10 cellular contexts compared by ENCODE assay signal in the genomic region with DNA sequence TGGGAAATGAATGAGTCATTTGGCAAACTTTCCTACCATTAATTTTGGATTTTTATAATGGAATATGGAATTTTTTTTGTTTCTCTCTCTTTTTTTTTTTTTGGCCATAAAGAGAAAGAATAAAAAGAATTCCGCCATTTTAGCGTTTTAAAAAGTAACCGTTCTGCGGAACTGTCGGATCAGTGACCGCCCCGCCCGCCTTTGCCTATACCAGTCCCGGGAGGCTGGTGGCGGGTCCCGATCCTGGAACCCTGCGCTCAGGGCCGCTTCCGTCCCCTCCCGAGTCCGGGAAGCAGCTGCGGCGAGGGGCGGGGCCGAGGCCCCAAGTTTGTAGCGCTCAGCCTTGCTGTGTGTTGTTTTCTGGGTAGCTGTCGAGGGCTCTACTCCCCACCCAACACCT. TPM values are rescaled to one million over a fixed set of nuclear protein-coding genes. Genes with fewer than 3 reads are reported as not detected.
DNase-seq lines count a peak whose midpoint lies in the region; ATAC-seq, FAIRE-seq and TF ChIP-seq lines count a peak whose summit lies in the region.
"Had no signal": no experiment of that assay in that cellular context is flagged by ENCODE, and none has a peak within 500 bp of the region (broad histone marks: within the 10 kb centered on the region; RNA-seq: fewer than 3 reads in every experiment).

No MANE protein-coding gene starts in this region.

- ATAC-seq in GM12878 (no peak), GM21381 (IDR thresholded peaks at IDR 0.05; ENCODE audit: unreplicated experiment) (no peak)

- no peak for TF ChIP-seq EP300 in GM12878 (IDR thresholded peaks at IDR 0.05; ENCODE audit: borderline replicate concordance in 1 of 2, control insufficient read depth in 1 of 2, low read depth in 2 of 2, low read length in 2 of 2)

- H2AFZ ChIP-seq in GM12878 (ENCODE audit: control insufficient read depth, low read depth, low read length): no peak overlapping the region

- POLR2A ChIA-PET in GM12878 (lab: Charles Lee): no interaction called here

- no TSS peak for BruUV-seq in GM12878 (replicated peaks; lab: Mats Ljungman, UMichigan)

- intact Hi-C loops in GM12878 (cut with micrococcal nuclease; ENCODE audit: unreplicated experiment) (no loop called here), thyroid gland (cut with DNase I) (no loop called here)

- CTCF ChIA-PET in GM12878 (lab: Yijun Ruan, JAX): no interaction called here

- DNase-seq in activated CD8-positive, alpha-beta memory T cell treated with anti-CD3 and anti-CD28 coated beads for 24 hours: peak; percentile 56
- no peak for DNase-seq in activated CD8-positive, alpha-beta memory T cell treated with anti-CD3 and anti-CD28 coated beads, Interleukin-2, amount 50 U/mL, for 4 hours
- DNase-seq in GM12878 (ENCODE audit: low read depth, low spot score) (no peak), left kidney (ENCODE audit: low read depth, low spot score) (peak; percentile 10), thyroid gland (peak in 1 of 2 donors; percentile 6), NCI-H2081 (lab: John Stamatoyannopoulos, UW) (no peak), GM12892 (ENCODE audit: insufficient read length) (no peak)
- DNase-seq: NCI-H187 had no signal

- 21% methylated on average over 20 of the region's 22 CpGs for WGBS in GM12878 (ENCODE audit: insufficient coverage, insufficient replicate concordance, low lambda C conversion rate, missing lambda C conversion rate)
- WGBS in thyroid gland, 2 donors: 10 to 12% methylated on average over 19 to 22 of the region's 22 CpGs

- peaks cover 3 to 12% of the 10 kb centered on the region in 2 experiments; a peak in 3 of 4 replicates for H3K27me3 ChIP-seq in GM12878 (replicated peaks in 1 of 2; ENCODE audit: control insufficient read depth in 2 of 2, insufficient read depth in 2 of 2, low read length in 1 of 2)
- no peaks in the 10 kb centered on the region for H3K27me3 ChIP-seq in thyroid gland

- SMC1A ChIA-PET in GM12878 (lab: Charles Lee; ENCODE audit: uncharacterized antibody, unreplicated experiment): no interaction called here

- H3K27ac ChIP-seq in GM12878 (ENCODE audit: control insufficient read depth, insufficient read depth): no peak overlapping the region
- no peak overlapping the region for H3K27ac ChIP-seq in thyroid gland

- H3K36me3 ChIP-seq in GM12878 (ENCODE audit: control insufficient read depth in 2 of 2, insufficient read depth in 2 of 2, low read length in 1 of 2): no peaks in the 10 kb centered on the region
- H3K36me3 ChIP-seq in thyroid gland: no peaks in the 10 kb centered on the region

- H3K79me2 ChIP-seq in GM12878 (ENCODE audit: control insufficient read depth, insufficient read depth, low read length): no peaks in the 10 kb centered on the region

- peak overlapping the region; percentile 17 for H3K4me2 ChIP-seq in GM12878 (ENCODE audit: control insufficient read depth, insufficient read depth)

- peak overlapping the region; percentile 45; the same call in 1 of the 2 replicates for H3K4me3 ChIP-seq in GM12878
- peak overlapping the region in 2 of 3 donors; percentile 31 to 57 for H3K4me3 ChIP-seq in thyroid gland (replicated peaks in 1 of 3)

- H3K9me3 ChIP-seq in GM12878 (replicated peaks; ENCODE audit: control insufficient read depth, insufficient read depth, low read length) (no peaks in the 10 kb centered on the region), thyroid gland (no peaks in the 10 kb centered on the region)

- TF ChIP-seq POLR2A in GM12878 (IDR thresholded peaks at IDR 0.05; ENCODE audit: low read depth, low read length): no peak
- TF ChIP-seq POLR2A in thyroid gland (IDR thresholded peaks at IDR 0.05): no peak
- TF ChIP-seq POLR2A in GM12892 (IDR thresholded peaks at IDR 0.05; ENCODE audit: low read depth, low read length): no peak

- in situ Hi-C loops in GM12878 (cut with MboI): no loop called here

- H4K20me1 ChIP-seq in GM12878 (ENCODE audit: control insufficient read depth, insufficient read depth): no peaks in the 10 kb centered on the region

- no peak for TF ChIP-seq RAD21 in GM12878 (IDR thresholded peaks at IDR 0.05; ENCODE audit: insufficient read depth, low read depth, low read length)

- no peak overlapping the region for H3K9ac ChIP-seq in GM12878 (ENCODE audit: control insufficient read depth, insufficient read depth, low read length)

- H3K4me1 ChIP-seq in GM12878 (ENCODE audit: control insufficient read depth, insufficient read depth, low read length) (peaks cover under 1% of the 10 kb centered on the region; the same call in 1 of the 2 replicates), thyroid gland (peaks cover 11 to 12% of the 10 kb centered on the region in 2 donors)

- TF ChIP-seq CTCF in GM12878 (IDR thresholded peaks at IDR 0.05 in 2 of 3, conservative IDR thresholded peaks at IDR 0.05 in 1 of 3; ENCODE audit: control insufficient read depth in 2 of 3, extremely low read depth in 1 of 3, insufficient read depth in 1 of 3, low read depth in 3 of 3, low read length in 3 of 3) (no peak), thyroid gland (IDR thresholded peaks at IDR 0.05) (no peak)

- RAD21 ChIA-PET in GM12878 (lab: Charles Lee; ENCODE audit: unreplicated experiment): no interaction called here

- FAIRE-seq in GM12878 (lab: Jason Lieb, UNC) (no peak), GM12892 (lab: Jason Lieb, UNC) (no peak)

TF ChIP-seq in GM12878, 131 proteins besides CTCF, POLR2A, EP300 and RAD21 (continues in another document):
- no peak for TF ChIP-seq POU2F2 (IDR thresholded peaks at IDR 0.05; ENCODE audit: borderline replicate concordance, low read depth, low read length)
- TF ChIP-seq TCF7 (IDR thresholded peaks at IDR 0.05; ENCODE audit: borderline replicate concordance): no peak
- no peak for TF ChIP-seq CHD4 (IDR thresholded peaks at IDR 0.05)
- no peak for TF ChIP-seq CBX5 (IDR thresholded peaks at IDR 0.05; ENCODE audit: low read depth)

RNA-seq across cellular contexts. Expression of a gene that starts 0.6 kb away (rescaled TPM):
- 80.7 and 90.8 TPM in 2 replicates for total RNA-seq in GM12878 (2013; cell fraction: nucleolus; rRNA removed)
- 4.3 and 4.7 TPM in 2 replicates for total RNA-seq in GM12878 (2014; rRNA removed)
- total RNA-seq in GM12878 (2014; rRNA removed; fragmentation: Illumina TruSeq; extraction: Trizol): 3.8 and 4.0 TPM in 2 replicates
- 5.6 and 6.6 TPM in 2 replicates for total RNA-seq in GM12878 (2021)
- 3.7 TPM for polyA plus RNA-seq in GM12878 (2011; ENCODE audit: low read depth)
- polyA plus RNA-seq in GM12878 (2011; rRNA removed): 5.8 and 6.5 TPM in 2 replicates
- polyA plus RNA-seq in GM12878 (2011; cell fraction: cytosol; rRNA removed): 3.9 and 4.4 TPM in 2 replicates
- polyA plus RNA-seq in GM12878 (2011; cell fraction: nucleus; rRNA removed): 49.6 and 53.1 TPM in 2 replicates
- 5.4 and 5.5 TPM in 2 replicates for polyA plus RNA-seq in GM12878 (2012)
- polyA plus RNA-seq in GM12878 (2014; fragmentation: Illumina TruSeq; extraction: Trizol): 3.5 and 4.0 TPM in 2 replicates
- under 1 TPM; 0.56 to 0.77 TPM for polyA plus RNA-seq in GM12878 (2014; fragmentation: Nextera tagmentation; extraction: Ambion mirVana)
- 5.4 and 6.0 TPM in 2 replicates for polyA plus RNA-seq in GM12878 (2014; rRNA removed)
- polyA plus RNA-seq in GM12878 (2016; fragmentation: Nextera tagmentation; extraction: Ambion mirVana): 1 to 10 TPM; 2.7 to 3.9 TPM
- polyA minus RNA-seq in GM12878 (2011; rRNA and poly(A)+ RNA removed): 11.2 and 18.2 TPM in 2 replicates
- 1.2 and 3.6 TPM in 2 replicates for polyA minus RNA-seq in GM12878 (2011; cell fraction: cytosol; rRNA and poly(A)+ RNA removed)
- 22.0 and 42.3 TPM in 2 replicates for polyA minus RNA-seq in GM12878 (2011; cell fraction: nucleus; rRNA and poly(A)+ RNA removed)
- total RNA-seq in thyroid gland: 10 to 100 TPM; 12.5 to 45.3 (median 29.2) TPM
- polyA plus RNA-seq in GM12892 (2012; ENCODE audit: missing spikeins): 7.9 TPM

RNA-seq across cellular contexts. Expression of a gene that starts 50.4 kb away (rescaled TPM):
- total RNA-seq in GM12878 (2013; cell fraction: nucleolus; rRNA removed): 49.5 and 51.0 TPM in 2 replicates
- 57.2 and 62.9 TPM in 2 replicates for total RNA-seq in GM12878 (2014; rRNA removed)
- 75.9 and 79.8 TPM in 2 replicates for total RNA-seq in GM12878 (2014; rRNA removed; fragmentation: Illumina TruSeq; extraction: Trizol)
- 158 and 163 TPM in 2 replicates for total RNA-seq in GM12878 (2021)
- 79.7 TPM for polyA plus RNA-seq in GM12878 (2011; ENCODE audit: low read depth)
- polyA plus RNA-seq in GM12878 (2011; rRNA removed): 118 and 143 TPM in 2 replicates
- 60.9 and 73.4 TPM in 2 replicates for polyA plus RNA-seq in GM12878 (2011; cell fraction: cytosol; rRNA removed)
- polyA plus RNA-seq in GM12878 (2011; cell fraction: nucleus; rRNA removed): 196 and 197 TPM in 2 replicates
- polyA plus RNA-seq in GM12878 (2012): 90.4 and 131 TPM in 2 replicates
- polyA plus RNA-seq in GM12878 (2014; fragmentation: Illumina TruSeq; extraction: Trizol): 134 and 158 TPM in 2 replicates
- polyA plus RNA-seq in GM12878 (2014; fragmentation: Nextera tagmentation; extraction: Ambion mirVana): 100 to 1,000 TPM; 100 to 191 TPM
- 86.1 and 94.4 TPM in 2 replicates for polyA plus RNA-seq in GM12878 (2014; rRNA removed)
- 100 to 1,000 TPM in 1 of 2 experiments, 10 to 100 TPM in 1; 99.7 to 116 TPM for polyA plus RNA-seq in GM12878 (2016; fragmentation: Nextera tagmentation; extraction: Ambion mirVana)
- polyA minus RNA-seq in GM12878 (2011; rRNA and poly(A)+ RNA removed): 96.1 and 116 TPM in 2 replicates
- 39.7 and 56.2 TPM in 2 replicates for polyA minus RNA-seq in GM12878 (2011; cell fraction: cytosol; rRNA and poly(A)+ RNA removed)
- polyA minus RNA-seq in GM12878 (2011; cell fraction: nucleus; rRNA and poly(A)+ RNA removed): 43.4 and 54.9 TPM in 2 replicates
- 100 to 1,000 TPM in 2 of 4 donors, 10 to 100 TPM in 2; 92.3 to 110 (median 97.2) TPM for total RNA-seq in thyroid gland
- polyA plus RNA-seq in GM12892 (2012; ENCODE audit: missing spikeins): 77.7 TPM

RNA-seq across cellular contexts. Expression of a gene that starts 50.7 kb away (rescaled TPM):
- total RNA-seq in GM12878 (2013; cell fraction: nucleolus; rRNA removed): 6.4 and 9.5 TPM in 2 replicates
- total RNA-seq in GM12878 (2014; rRNA removed): 0.11 and 0.96 TPM in 2 replicates
- 0.13 and 0.23 TPM in 2 replicates for total RNA-seq in GM12878 (2014; rRNA removed; fragmentation: Illumina TruSeq; extraction: Trizol)
- 0.31 TPM in 1 of 2 replicates, not detected in the other for total RNA-seq in GM12878 (2021)
- polyA plus RNA-seq in GM12878 (2011; ENCODE audit: low read depth): 0.28 TPM
- polyA plus RNA-seq in GM12878 (2011; rRNA removed): 0.43 and 0.48 TPM in 2 replicates
- polyA plus RNA-seq in GM12878 (2011; cell fraction: cytosol; rRNA removed): 0.04 TPM in 1 of 2 replicates, not detected in the other
- polyA plus RNA-seq in GM12878 (2011; cell fraction: nucleus; rRNA removed): 1.3 and 1.8 TPM in 2 replicates
- polyA plus RNA-seq in GM12878 (2012): 0.35 and 0.77 TPM in 2 replicates
- polyA plus RNA-seq in GM12878 (2014; fragmentation: Illumina TruSeq; extraction: Trizol): 0.22 TPM in 1 of 2 replicates, not detected in the other
- under 1 TPM in 1 of 2 experiments, not detected in 1; 0.04 TPM for polyA plus RNA-seq in GM12878 (2014; fragmentation: Nextera tagmentation; extraction: Ambion mirVana)
- polyA plus RNA-seq in GM12878 (2014; rRNA removed): 0.10 and 0.49 TPM in 2 replicates
- polyA plus RNA-seq in GM12878 (2016; fragmentation: Nextera tagmentation; extraction: Ambion mirVana): not detected
- 0.72 TPM in 1 of 2 replicates, not detected in the other for polyA minus RNA-seq in GM12878 (2011; rRNA and poly(A)+ RNA removed)
- not detected in 2 replicates for polyA minus RNA-seq in GM12878 (2011; cell fraction: cytosol; rRNA and poly(A)+ RNA removed)
- 0.73 and 1.1 TPM in 2 replicates for polyA minus RNA-seq in GM12878 (2011; cell fraction: nucleus; rRNA and poly(A)+ RNA removed)
- total RNA-seq in thyroid gland: 1 to 10 TPM in 1 of 4 donors, under 1 TPM in 3; 0.33 to 1.2 (median 0.76) TPM
- 0.11 TPM for polyA plus RNA-seq in GM12892 (2012; ENCODE audit: missing spikeins)
- total RNA-seq: lung microvascular endothelial cell had no signal

Comparison
In these comparisons a context has a peak if more than half of its experiments do, and no peak if none do; other contexts are left out.
1. DNase-seq: peak in activated CD8-positive, alpha-beta memory T cell treated with anti-CD3 and anti-CD28 coated beads for 24 hours (single experiment) and left kidney (single experiment); none in activated CD8-positive, alpha-beta memory T cell treated with anti-CD3 and anti-CD28 coated beads, Interleukin-2, amount 50 U/mL, for 4 hours (single experiment), GM12878 (single experiment), NCI-H2081 (0 of 2) and GM12892 (single experiment).